ENCODE assay signal across 8 cellular contexts in genomic region chr1:155983191-155984023, GRCh38. TPM values are rescaled to one million over a fixed set of nuclear protein-coding genes. Genes with fewer than 3 reads are reported as not detected.
DNase-seq lines count a peak whose midpoint lies in the region; ATAC-seq lines count a peak whose summit lies in the region.

No MANE protein-coding gene starts in this region.

- H3K27ac ChIP-seq in angular gyrus (ENCODE audit: low read depth, low read length): peak overlapping the region; percentile 22
- H3K27ac ChIP-seq in temporal lobe (ENCODE audit: low read depth, low read length): peak overlapping the region; percentile 33

- ATAC-seq in GM21423 (IDR thresholded peaks at IDR 0.05; ENCODE audit: unreplicated experiment): no peak

- DNase-seq in NCI-H2171 treated with DMSO at 0.1 percent for 48 hours (lab: John Stamatoyannopoulos, UW): peak; percentile 16
- no peak for DNase-seq in NCI-H2171 (lab: John Stamatoyannopoulos, UW)
- DNase-seq in NCI-H2029 treated with DMSO at 0.1 percent for 48 hours (lab: John Stamatoyannopoulos, UW): peak; percentile 58
- DNase-seq in iris pigment epithelial cell (ENCODE audit: low read depth): peak; percentile 65
- no peak for DNase-seq in GF-D8 (lab: John Stamatoyannopoulos, UW)

RNA-seq across cellular contexts. Expression of gene ARHGEF2, which starts 5.1 kb away (rescaled TPM):
- 86.5 TPM for total RNA-seq in temporal lobe

RNA-seq across cellular contexts. Expression of gene SSR2, which starts 37.3 kb away (rescaled TPM):
- total RNA-seq in temporal lobe: 177 TPM

RNA-seq across cellular contexts. Expression of gene RXFP4, which starts 42.0 kb away (rescaled TPM):
- total RNA-seq in temporal lobe: not detected

RNA-seq across cellular contexts. Expression of gene KHDC4, which starts 49.2 kb away (rescaled TPM):
- 24.8 TPM for total RNA-seq in temporal lobe

Comparison
In these comparisons a context has a peak if more than half of its experiments do, and no peak if none do; other contexts are left out.
1. DNase-seq: peak in NCI-H2171 treated with DMSO at 0.1 percent for 48 hours (single experiment), NCI-H2029 treated with DMSO at 0.1 percent for 48 hours (single experiment) and iris pigment epithelial cell (single experiment); none in NCI-H2171 (single experiment) and GF-D8 (single experiment).